In genomic region chrX:153554519-153555167, GRCh38 we compare ENCODE assay signal across 8 cellular contexts.
DNase-seq lines count a peak whose midpoint lies in the region; ATAC-seq lines count a peak whose summit lies in the region.

No MANE protein-coding gene starts in this region.

- no peaks in the 10 kb centered on the region for H3K9me3 Mint-ChIP-seq in central memory CD8-positive, alpha-beta T cell

- ATAC-seq in central memory CD8-positive, alpha-beta T cell (replicated peaks; ENCODE audit: extremely low read depth, poor library complexity, severe bottlenecking), result no peak
- no peak for ATAC-seq in HG02678 (IDR thresholded peaks at IDR 0.05; ENCODE audit: unreplicated experiment)

- H3K36me3 Mint-ChIP-seq in central memory CD8-positive, alpha-beta T cell (ENCODE audit: insufficient read depth), result no peaks in the 10 kb centered on the region

- H3K27ac Mint-ChIP-seq in central memory CD8-positive, alpha-beta T cell (ENCODE audit: low read depth), result no peak overlapping the region

- DNase-seq in activated gamma-delta T cell treated with Interleukin-2 at 50 U/mL for 16 hours, result peak; percentile 50
- no peak for DNase-seq in activated gamma-delta T cell (lab: John Stamatoyannopoulos, UW)
- peak; percentile 35 for DNase-seq in NCI-H1105 (lab: John Stamatoyannopoulos, UW)
- DNase-seq in activated CD4-positive, alpha-beta T cell treated with anti-CD3 and anti-CD28 coated beads for 1 hour, result peak; percentile 41
- DNase-seq in central memory CD8-positive, alpha-beta T cell (ENCODE audit: low spot score in 2 of 2), result peak; percentile 30 to 41
- peak; percentile 76 for DNase-seq in left kidney (ENCODE audit: low read depth, low spot score)
- peak; percentile 21 to 53 (median 26) for DNase-seq in stimulated activated CD4-positive, alpha-beta T cell treated with anti-CD3 and anti-CD28 coated beads, TNF-alpha, amount 100 ng/mL, for 24 hours (ENCODE audit: low read depth in 3 of 3)

- no peaks in the 10 kb centered on the region for H3K4me1 Mint-ChIP-seq in central memory CD8-positive, alpha-beta T cell

- H3K4me3 Mint-ChIP-seq in central memory CD8-positive, alpha-beta T cell, result no peak overlapping the region

- H3K27me3 Mint-ChIP-seq in central memory CD8-positive, alpha-beta T cell, result no peaks in the 10 kb centered on the region
